1 cellular context compared by ENCODE assay signal in genomic region chr16:84633622-84634021, GRCh38.
A peak's percentile ranks its signal among the peaks of the same experiment; 100 is the strongest.
TF ChIP-seq lines count a peak whose summit lies in the region.

No MANE protein-coding gene starts in this region.

TF ChIP-seq in HepG2, 621 proteins besides CTCF, POLR2A, EP300 and RAD21 (continued from another document):
- TF ChIP-seq RNF219 (CRISPR knock-in tag; IDR thresholded peaks at IDR 0.05) (no peak), FOXM1 (CRISPR knock-in tag; IDR thresholded peaks at IDR 0.05) (no peak), ZNF773 (CRISPR knock-in tag; IDR thresholded peaks at IDR 0.05; ENCODE audit: borderline replicate concordance) (no peak), ATF7 (IDR thresholded peaks at IDR 0.05) (no peak), ATF7 (CRISPR knock-in tag; IDR thresholded peaks at IDR 0.05) (no peak), ZNF333 (CRISPR knock-in tag; IDR thresholded peaks at IDR 0.05; ENCODE audit: borderline replicate concordance) (no peak), HES4 (CRISPR knock-in tag; IDR thresholded peaks at IDR 0.05; ENCODE audit: borderline replicate concordance) (no peak), ZNF737 (CRISPR knock-in tag; IDR thresholded peaks at IDR 0.05; ENCODE audit: borderline replicate concordance) (no peak), ZNF577 (CRISPR knock-in tag; IDR thresholded peaks at IDR 0.05; ENCODE audit: borderline replicate concordance, low read depth) (no peak), BHLHE40 (IDR thresholded peaks at IDR 0.05; ENCODE audit: low read length) (no peak), REPIN1 (CRISPR knock-in tag; IDR thresholded peaks at IDR 0.05; ENCODE audit: borderline replicate concordance, low read depth) (no peak), RCOR2 (CRISPR knock-in tag; IDR thresholded peaks at IDR 0.05) (no peak), ZNF879 (CRISPR knock-in tag; IDR thresholded peaks at IDR 0.05) (no peak), ZNF513 (CRISPR knock-in tag; conservative IDR thresholded peaks at IDR 0.05) (no peak), ZBTB33 (CRISPR knock-in tag; IDR thresholded peaks at IDR 0.05) (no peak), SKIL (CRISPR knock-in tag; IDR thresholded peaks at IDR 0.05; ENCODE audit: borderline replicate concordance) (peak; percentile 44; the same call in 1 of the 2 replicates), ATAD3A (CRISPR knock-in tag; IDR thresholded peaks at IDR 0.05) (no peak), USF2 (IDR thresholded peaks at IDR 0.05; ENCODE audit: low read depth, low read length) (no peak), USF2 (CRISPR knock-in tag; IDR thresholded peaks at IDR 0.05; ENCODE audit: borderline replicate concordance) (0 out of 2 replicates have a peak, but pooled peaks have one; percentile 24), ATRX (CRISPR knock-in tag; IDR thresholded peaks at IDR 0.05; ENCODE audit: borderline replicate concordance) (no peak), ZBTB21 (CRISPR knock-in tag; IDR thresholded peaks at IDR 0.05) (no peak), ARID5B (CRISPR knock-in tag; IDR thresholded peaks at IDR 0.05) (peak; percentile 50; the same call in 1 of the 2 replicates), REL (CRISPR knock-in tag; conservative IDR thresholded peaks at IDR 0.05) (no peak)
